In the genomic region with DNA sequence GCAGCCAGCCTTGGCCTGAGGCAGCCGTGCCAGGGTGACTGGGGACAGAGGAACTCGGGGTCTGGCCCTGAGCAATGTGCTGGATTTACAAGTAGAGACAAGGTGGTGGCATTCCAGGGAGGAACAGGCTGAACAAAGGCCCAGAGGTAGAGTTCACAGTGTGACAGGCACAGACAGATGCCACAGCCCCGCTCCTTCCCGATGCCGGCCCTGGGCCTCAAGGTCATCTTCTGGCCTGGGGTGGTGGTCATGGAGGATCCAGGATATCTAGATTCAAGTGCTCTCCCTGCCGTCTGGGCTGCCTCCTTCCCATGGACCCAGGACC, we compare ENCODE assay signal across 24 cellular contexts.
"Had no signal": no experiment of that assay in that cellular context is flagged by ENCODE, and none has a peak within 500 bp of the region (broad histone marks: within the 10 kb centered on the region; RNA-seq: fewer than 3 reads in every experiment).

No MANE protein-coding gene starts in this region.

- H3K27ac ChIP-seq: lower lobe of right lung, neutrophil, parathyroid adenoma, sigmoid colon, SK-N-MC, suprapubic skin had no signal

- H3K4me3 Mint-ChIP-seq: activated CD4-positive, alpha-beta memory T cell treated with anti-CD3 and anti-CD28 coated beads for 36 hours; activated CD8-positive, alpha-beta memory T cell treated with anti-CD3 and anti-CD28 coated beads, Interleukin-2, amount 10 ng/mL, durations not matched to agents 7 days and 5 days; activated naive CD4-positive, alpha-beta T cell treated with anti-CD3 and anti-CD28 coated beads, Interleukin-2, amount 10 ng/mL, durations not matched to agents 7 days and 5 days; brain; natural killer cell; stimulated activated memory B cell treated with anti-CD40 and anti-IgM and Interleukin-4, amounts not matched to agents 10 μg/mL and 1 μg/mL and 100 μg/mL, for 72 hours had no signal

- ATAC-seq: activated CD8-positive, alpha-beta memory T cell treated with anti-CD3 and anti-CD28 coated beads, Interleukin-2, amount 10 ng/mL, durations not matched to agents 7 days and 5 days; esophagus mucosa; lower lobe of right lung; natural killer cell; stimulated activated memory B cell treated with anti-CD40 and anti-IgM and Interleukin-4, amounts not matched to agents 10 μg/mL and 1 μg/mL and 100 μg/mL, for 72 hours had no signal

- H3K9me3 ChIP-seq: lower lobe of right lung, neutrophil, sigmoid colon, stomach, suprapubic skin had no signal

- H3K9me3 Mint-ChIP-seq: activated CD4-positive, alpha-beta memory T cell treated with anti-CD3 and anti-CD28 coated beads for 36 hours; activated naive CD4-positive, alpha-beta T cell treated with anti-CD3 and anti-CD28 coated beads, Interleukin-2, amount 10 ng/mL, durations not matched to agents 7 days and 5 days; natural killer cell; stimulated activated memory B cell treated with anti-CD40 and anti-IgM and Interleukin-4, amounts not matched to agents 10 μg/mL and 1 μg/mL and 100 μg/mL, for 72 hours had no signal

- H3K27ac Mint-ChIP-seq: activated CD4-positive, alpha-beta memory T cell treated with anti-CD3 and anti-CD28 coated beads for 36 hours; activated CD8-positive, alpha-beta memory T cell treated with anti-CD3 and anti-CD28 coated beads, Interleukin-2, amount 10 ng/mL, durations not matched to agents 7 days and 5 days; activated naive CD4-positive, alpha-beta T cell treated with anti-CD3 and anti-CD28 coated beads, Interleukin-2, amount 10 ng/mL, durations not matched to agents 7 days and 5 days; natural killer cell; stimulated activated memory B cell treated with anti-CD40 and anti-IgM and Interleukin-4, amounts not matched to agents 10 μg/mL and 1 μg/mL and 100 μg/mL, for 72 hours had no signal

- H2AFZ ChIP-seq: parathyroid adenoma had no signal

- H3K36me3 Mint-ChIP-seq: activated CD4-positive, alpha-beta memory T cell treated with anti-CD3 and anti-CD28 coated beads for 36 hours; activated CD8-positive, alpha-beta memory T cell treated with anti-CD3 and anti-CD28 coated beads, Interleukin-2, amount 10 ng/mL, durations not matched to agents 7 days and 5 days; activated naive CD4-positive, alpha-beta T cell treated with anti-CD3 and anti-CD28 coated beads, Interleukin-2, amount 10 ng/mL, durations not matched to agents 7 days and 5 days; brain; natural killer cell; stimulated activated memory B cell treated with anti-CD40 and anti-IgM and Interleukin-4, amounts not matched to agents 10 μg/mL and 1 μg/mL and 100 μg/mL, for 72 hours had no signal

- DNase-seq: activated CD4-positive, alpha-beta memory T cell treated with anti-CD3 and anti-CD28 coated beads for 36 hours; activated CD4-positive, alpha-beta T cell treated with anti-CD3 and anti-CD28 coated beads for 48 hours; activated CD8-positive, alpha-beta memory T cell treated with anti-CD3 and anti-CD28 coated beads, Interleukin-2, amount 10 ng/mL, durations not matched to agents 7 days and 5 days; activated effector memory CD4-positive, alpha-beta T cell treated with anti-CD3 and anti-CD28 coated beads, Interleukin-2, amount 50 U/mL, for 16 hours; activated naive CD4-positive, alpha-beta T cell treated with anti-CD3 and anti-CD28 coated beads, Interleukin-2, amount 10 ng/mL, durations not matched to agents 7 days and 5 days; activated T-cell treated with anti-CD3 and anti-CD28 coated beads for 4 hours; caudate nucleus; effector memory CD4-positive, alpha-beta T cell; foreskin melanocyte; glutamatergic neuron; lower lobe of right lung; natural killer cell; stimulated activated CD4-positive, alpha-beta T cell treated with anti-CD3 and anti-CD28 coated beads, Interleukin-15, amount 100 ng/mL, for 24 hours; stomach; trophoblast cell had no signal

- H3K36me3 ChIP-seq: lower lobe of right lung, neutrophil, sigmoid colon, stomach, suprapubic skin had no signal

- H3K4me3 ChIP-seq: lower lobe of right lung, sigmoid colon, SK-N-MC, smooth muscle cell, stomach, suprapubic skin had no signal

- H3K4me1 ChIP-seq: sigmoid colon had no signal

- H3K27me3 ChIP-seq: neutrophil, sigmoid colon, stomach, suprapubic skin had no signal

- H3K9ac ChIP-seq: parathyroid adenoma had no signal

- H3K27me3 Mint-ChIP-seq: brain had no signal

- H3K4me1 Mint-ChIP-seq: stimulated activated memory B cell treated with anti-CD40 and anti-IgM and Interleukin-4, amounts not matched to agents 10 μg/mL and 1 μg/mL and 100 μg/mL, for 72 hours had no signal
